Comparison of ENCODE assay signal across 8 cellular contexts in genomic region chrX:68433981-68434299, GRCh38. TPM values are rescaled to one million over a fixed set of nuclear protein-coding genes. Genes with fewer than 3 reads are reported as not detected.
DNase-seq lines count a peak whose midpoint lies in the region; ATAC-seq and TF ChIP-seq lines count a peak whose summit lies in the region.

No MANE protein-coding gene starts in this region.

- H3K4me1 ChIP-seq in neuronal stem cell (ENCODE audit: control insufficient read depth in 2 of 2, insufficient read depth in 1 of 2, low read depth in 1 of 2, low read length in 2 of 2), result peaks cover 0 to 3% of the 10 kb centered on the region in 2 donors

- H3K4me2 ChIP-seq in neuronal stem cell (ENCODE audit: insufficient read depth, low read length, poor library complexity, severe bottlenecking), result peak overlapping the region; percentile 44

- H3K4me3 ChIP-seq in epithelial cell of esophagus (ENCODE audit: low read length) (peak overlapping the region; percentile 58), neuronal stem cell (ENCODE audit: low read length in 2 of 2) (peak overlapping the region; percentile 63 to 91)

- no peak overlapping the region for H2BK12ac ChIP-seq in neuronal stem cell (ENCODE audit: low read length)

- H3K27ac ChIP-seq in C4-2B (peak overlapping the region; percentile 81), RWPE1 (peak overlapping the region; percentile 89), neuronal stem cell (replicated peaks; ENCODE audit: low read length) (peak overlapping the region; percentile 87)

- H2AK5ac ChIP-seq in neuronal stem cell (ENCODE audit: low read depth, low read length), result no peak overlapping the region

- H3K9ac ChIP-seq in neuronal stem cell (ENCODE audit: low read depth, low read length, poor library complexity), result no peak overlapping the region

- H3K27me3 ChIP-seq in neuronal stem cell (ENCODE audit: control insufficient read depth in 3 of 3, insufficient read depth in 3 of 3, low read depth in 1 of 3, low read length in 3 of 3), result peaks cover 0 to 3% (median 0%) of the 10 kb centered on the region in 3 experiments

- H3K36me3 ChIP-seq in neuronal stem cell (replicated peaks in 1 of 2; ENCODE audit: control insufficient read depth in 2 of 2, insufficient read depth in 2 of 2, low read length in 2 of 2), result no peaks in the 10 kb centered on the region

- H3K18ac ChIP-seq in neuronal stem cell (ENCODE audit: low read length), result peak overlapping the region; percentile 66

- no peak overlapping the region for H3K23ac ChIP-seq in neuronal stem cell (ENCODE audit: low read depth, low read length, poor library complexity)

- H3K4ac ChIP-seq in neuronal stem cell (ENCODE audit: low read length), result no peak overlapping the region

- H3K9me3 ChIP-seq in neuronal stem cell (replicated peaks in 1 of 2; ENCODE audit: control insufficient read depth in 2 of 2, insufficient read depth in 1 of 2, low read depth in 1 of 2, low read length in 2 of 2), result no peaks in the 10 kb centered on the region

- ATAC-seq in GM21717 (IDR thresholded peaks at IDR 0.05; ENCODE audit: unreplicated experiment) (no peak), GM18870 (IDR thresholded peaks at IDR 0.05; ENCODE audit: unreplicated experiment) (no peak)

- H3K14ac ChIP-seq in neuronal stem cell (ENCODE audit: low read length), result no peak overlapping the region

- no peaks in the 10 kb centered on the region for H3K79me1 ChIP-seq in neuronal stem cell (ENCODE audit: low read depth, low read length)

- CTCF ChIA-PET in RWPE1 (lab: Yijun Ruan, JAX), result interaction anchor here (0.7 kb wide), 1 partner anchor 214 kb away, joined by 3 read pairs; the partner anchor contains the start of gene STARD8

- DNase-seq in RWPE1 (ENCODE audit: low spot score), result no peak
- DNase-seq in epithelial cell of esophagus (ENCODE audit: low read depth), result no peak
- no peak for DNase-seq in neuronal stem cell (ENCODE audit: low spot score)
- DNase-seq in retina, result no peak
- no peak for DNase-seq in NCI-H1930 (lab: John Stamatoyannopoulos, UW)

- no peak overlapping the region for H4K91ac ChIP-seq in neuronal stem cell (ENCODE audit: low read depth, low read length, poor library complexity)

- H2BK5ac ChIP-seq in neuronal stem cell (ENCODE audit: low read length), result no peak overlapping the region

- no peak overlapping the region for H2BK120ac ChIP-seq in neuronal stem cell (ENCODE audit: low read depth, low read length)

- TF ChIP-seq CTCF in C4-2B (conservative IDR thresholded peaks at IDR 0.05), result no peak
- TF ChIP-seq CTCF in RWPE1 (conservative IDR thresholded peaks at IDR 0.05; ENCODE audit: low read depth), result no peak
- TF ChIP-seq CTCF in epithelial cell of esophagus (IDR thresholded peaks at IDR 0.05; ENCODE audit: insufficient read depth, low read depth, low read length, missing control alignments), result no peak

- WGBS in neuronal stem cell (ENCODE audit: extremely low coverage in 2 of 2, insufficient read length in 2 of 2, insufficient replicate concordance in 1 of 2), 2 donors, result no CpG with 5 or more reads among the region's 13 CpGs

- peak overlapping the region; percentile 94 for H2AFZ ChIP-seq in neuronal stem cell (ENCODE audit: low read length)

- POLR2A ChIA-PET in RWPE1 (lab: Yijun Ruan, JAX; ENCODE audit: low non-redundant PET), result no interaction called here

- no peak overlapping the region for H2BK15ac ChIP-seq in neuronal stem cell (ENCODE audit: low read length)

- H4K8ac ChIP-seq in neuronal stem cell (ENCODE audit: low read depth, low read length), result no peak overlapping the region

RNA-seq across cellular contexts. Expression of gene OPHN1, which starts 0.6 kb away (rescaled TPM):
- 2.5 TPM for polyA plus RNA-seq in neuronal stem cell (2013, experiment 1 of 2)
- 2.5 TPM for polyA plus RNA-seq in neuronal stem cell (2013, experiment 2 of 2)
